18 cellular contexts compared by ENCODE assay signal in the genomic region with DNA sequence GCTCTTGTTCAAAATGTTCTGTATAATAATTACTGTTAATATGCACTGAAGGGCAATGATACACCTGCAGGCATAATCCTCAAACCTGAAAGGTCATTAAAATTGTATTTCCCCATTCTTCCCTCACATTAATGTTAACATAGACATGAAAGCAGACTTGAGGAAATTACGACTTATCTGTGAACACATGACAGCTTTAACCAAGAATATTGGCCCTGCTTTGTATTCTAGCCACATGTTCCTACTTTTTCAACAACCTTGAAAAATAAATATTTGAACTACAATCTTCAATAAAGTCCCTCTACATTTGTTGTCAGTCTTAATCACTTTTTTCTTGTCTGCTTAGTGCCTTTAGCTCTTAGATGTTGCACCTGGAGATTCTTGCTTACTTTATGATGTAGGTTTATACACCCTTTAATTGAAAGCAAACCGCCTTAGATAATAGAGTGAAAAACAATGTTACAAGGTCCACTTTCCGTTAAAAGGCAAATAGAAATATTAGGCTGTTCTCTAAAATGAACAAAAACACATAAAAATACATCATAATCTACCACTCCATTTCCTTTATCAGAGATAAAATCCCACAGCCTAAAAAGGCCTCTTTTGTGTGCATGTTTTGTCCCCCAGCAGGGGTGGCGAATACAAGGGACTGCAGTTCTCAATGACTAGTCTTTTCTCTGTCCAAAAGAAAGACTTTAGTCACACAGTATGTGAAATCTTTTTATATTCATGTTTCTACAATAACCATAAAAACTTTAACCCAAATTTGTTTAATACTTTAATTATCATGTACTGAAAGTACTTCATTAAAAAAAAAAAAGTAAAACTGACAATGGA. TPM values are rescaled to one million over a fixed set of nuclear protein-coding genes. Genes with fewer than 3 reads are reported as not detected.
DNase-seq lines count a peak whose midpoint lies in the region; ATAC-seq lines count a peak whose summit lies in the region.
"Had no signal": no experiment of that assay in that cellular context is flagged by ENCODE, and none has a peak within 500 bp of the region (broad histone marks: within the 10 kb centered on the region; RNA-seq: fewer than 3 reads in every experiment).

No MANE protein-coding gene starts in this region.

- DNase-seq in activated CD4-positive, alpha-beta T cell treated with anti-CD3 and anti-CD28 coated beads for 36 hours, result no peak
- DNase-seq in activated CD4-positive, alpha-beta T cell treated with anti-CD3 and anti-CD28 coated beads, Interleukin-2, amount 50 U/mL, for 1 hour, result no peak
- DNase-seq in NCI-H748 (lab: John Stamatoyannopoulos, UW; ENCODE audit: unreplicated experiment) (peak; percentile 77), immature natural killer cell (no peak), putamen (ENCODE audit: low spot score) (peak; percentile 37)
- DNase-seq in activated T-helper 2 cell treated with anti-CD3 and anti-CD28 coated beads, Interferon-gamma antibody, Interleukin-2, Interleukin-4, amounts not matched to agents 10 μg/mL and 5 μg/mL and 100 μg/mL, durations not matched to agents 14 hours and 24 hours and 36 hours (ENCODE audit: low spot score), result no peak
- DNase-seq: activated CD4-positive, alpha-beta T cell treated with anti-CD3 and anti-CD28 coated beads for 4 hours; activated CD8-positive, alpha-beta memory T cell treated with anti-CD3 and anti-CD28 coated beads, Interleukin-2, amount 50 U/mL, for 48 hours; activated gamma-delta T cell treated with Interleukin-2 at 50 U/mL for 16 hours; DMS 273 treated with DMSO at 0.1 percent for 48 hours; effector CD4-positive, alpha-beta T cell; GF-D8; H9; NCI-H1436 treated with DMSO at 0.1 percent for 48 hours; NCI-H2227 treated with DMSO at 0.1 percent for 48 hours; RPMI8226 had no signal

- ATAC-seq in activated CD4-positive, alpha-beta T cell treated with anti-CD3 and anti-CD28 coated beads for 36 hours, result no peak
- ATAC-seq in GM21825 (IDR thresholded peaks at IDR 0.05; ENCODE audit: unreplicated experiment) (no peak), GM18873 (IDR thresholded peaks at IDR 0.05; ENCODE audit: low FRiP score, unreplicated experiment) (no peak)

- intact Hi-C loops in activated CD4-positive, alpha-beta T cell treated with anti-CD3 and anti-CD28 coated beads for 36 hours (cut with DNase I, micrococcal nuclease), result no loop called here
- intact Hi-C loops in activated T-helper 2 cell treated with anti-CD3 and anti-CD28 coated beads, Interferon-gamma antibody, Interleukin-2, Interleukin-4, amounts not matched to agents 10 μg/mL and 5 μg/mL and 100 μg/mL, durations not matched to agents 14 hours and 24 hours and 36 hours (cut with micrococcal nuclease), result no loop called here

- H3K27me3 Mint-ChIP-seq in activated CD4-positive, alpha-beta T cell treated with anti-CD3 and anti-CD28 coated beads for 36 hours, result no peaks in the 10 kb centered on the region
- peaks cover 0 to 1% (median 0%) of the 10 kb centered on the region in 3 donors for H3K27me3 Mint-ChIP-seq in immature natural killer cell (ENCODE audit: low read depth in 3 of 3)
- no peaks in the 10 kb centered on the region for H3K27me3 Mint-ChIP-seq in activated T-helper 2 cell treated with anti-CD3 and anti-CD28 coated beads, Interferon-gamma antibody, Interleukin-2, Interleukin-4, amounts not matched to agents 10 μg/mL and 5 μg/mL and 100 μg/mL, durations not matched to agents 14 hours and 24 hours and 36 hours (ENCODE audit: low read depth)

- peaks cover 22% of the 10 kb centered on the region for H3K4me1 Mint-ChIP-seq in activated CD4-positive, alpha-beta T cell treated with anti-CD3 and anti-CD28 coated beads for 36 hours
- no peaks in the 10 kb centered on the region for H3K4me1 Mint-ChIP-seq in immature natural killer cell
- peaks cover 16% of the 10 kb centered on the region for H3K4me1 Mint-ChIP-seq in activated T-helper 2 cell treated with anti-CD3 and anti-CD28 coated beads, Interferon-gamma antibody, Interleukin-2, Interleukin-4, amounts not matched to agents 10 μg/mL and 5 μg/mL and 100 μg/mL, durations not matched to agents 14 hours and 24 hours and 36 hours (ENCODE audit: low read depth)
- H3K4me1 Mint-ChIP-seq: H9 had no signal

- no peaks in the 10 kb centered on the region for H3K9me3 Mint-ChIP-seq in activated CD4-positive, alpha-beta T cell treated with anti-CD3 and anti-CD28 coated beads for 36 hours (ENCODE audit: low read depth)
- no peaks in the 10 kb centered on the region for H3K9me3 Mint-ChIP-seq in immature natural killer cell
- no peaks in the 10 kb centered on the region for H3K9me3 Mint-ChIP-seq in activated T-helper 2 cell treated with anti-CD3 and anti-CD28 coated beads, Interferon-gamma antibody, Interleukin-2, Interleukin-4, amounts not matched to agents 10 μg/mL and 5 μg/mL and 100 μg/mL, durations not matched to agents 14 hours and 24 hours and 36 hours
- H3K9me3 Mint-ChIP-seq: H9 had no signal

- CTCF ChIA-PET in activated CD4-positive, alpha-beta T cell treated with anti-CD3 and anti-CD28 coated beads for 36 hours (lab: Charles Lee), result interaction anchor here (1.0 to 2.1 kb wide), 3 partner anchors 21 to 139 kb away, joined by 3 to 7 read pairs (median 6); no protein-coding TSS in a partner anchor

- H3K27ac Mint-ChIP-seq in activated CD4-positive, alpha-beta T cell treated with anti-CD3 and anti-CD28 coated beads for 36 hours, result peak overlapping the region; percentile 0
- peak overlapping the region in 4 of 6 donors; percentile 9 to 62 (median 35) for H3K27ac Mint-ChIP-seq in immature natural killer cell
- H3K27ac Mint-ChIP-seq in activated T-helper 2 cell treated with anti-CD3 and anti-CD28 coated beads, Interferon-gamma antibody, Interleukin-2, Interleukin-4, amounts not matched to agents 10 μg/mL and 5 μg/mL and 100 μg/mL, durations not matched to agents 14 hours and 24 hours and 36 hours, result no peak overlapping the region
- H3K27ac Mint-ChIP-seq: H9 had no signal

- H3K36me3 Mint-ChIP-seq in activated CD4-positive, alpha-beta T cell treated with anti-CD3 and anti-CD28 coated beads for 36 hours (ENCODE audit: low read depth), result peaks cover 54% of the 10 kb centered on the region
- H3K36me3 Mint-ChIP-seq in immature natural killer cell, result peaks cover 11 to 43% (median 21%) of the 10 kb centered on the region in 3 donors
- peaks cover 66% of the 10 kb centered on the region for H3K36me3 Mint-ChIP-seq in activated T-helper 2 cell treated with anti-CD3 and anti-CD28 coated beads, Interferon-gamma antibody, Interleukin-2, Interleukin-4, amounts not matched to agents 10 μg/mL and 5 μg/mL and 100 μg/mL, durations not matched to agents 14 hours and 24 hours and 36 hours (ENCODE audit: low read depth)

- POLR2A ChIA-PET in activated CD4-positive, alpha-beta T cell treated with anti-CD3 and anti-CD28 coated beads for 36 hours (lab: Charles Lee), result no interaction called here

- H3K4me3 Mint-ChIP-seq in activated CD4-positive, alpha-beta T cell treated with anti-CD3 and anti-CD28 coated beads for 36 hours, result no peak overlapping the region
- no peak overlapping the region for H3K4me3 Mint-ChIP-seq in immature natural killer cell
- no peak overlapping the region for H3K4me3 Mint-ChIP-seq in activated T-helper 2 cell treated with anti-CD3 and anti-CD28 coated beads, Interferon-gamma antibody, Interleukin-2, Interleukin-4, amounts not matched to agents 10 μg/mL and 5 μg/mL and 100 μg/mL, durations not matched to agents 14 hours and 24 hours and 36 hours (ENCODE audit: low read depth)
- H3K4me3 Mint-ChIP-seq: H9 had no signal

RNA-seq across cellular contexts. Expression of a gene that starts 55.9 kb away (rescaled TPM):
- total RNA-seq in activated CD4-positive, alpha-beta T cell treated with anti-CD3 and anti-CD28 coated beads for 36 hours, result 10 to 100 TPM; 57.1 to 71.5 TPM
- polyA plus RNA-seq in immature natural killer cell, result 10 to 100 TPM; 10.5 to 30.8 (median 19.8) TPM
- 70.4 and 72.5 TPM in 2 replicates for total RNA-seq in activated T-helper 2 cell treated with anti-CD3 and anti-CD28 coated beads, Interferon-gamma antibody, Interleukin-2, Interleukin-4, amounts not matched to agents 10 μg/mL and 5 μg/mL and 100 μg/mL, durations not matched to agents 14 hours and 24 hours and 36 hours

RNA-seq across cellular contexts. Expression of a gene that starts 56.4 kb away (rescaled TPM):
- 10 to 100 TPM in 1 of 2 experiments, 1 to 10 TPM in 1; 8.7 to 11.8 TPM for total RNA-seq in activated CD4-positive, alpha-beta T cell treated with anti-CD3 and anti-CD28 coated beads for 36 hours
- polyA plus RNA-seq in immature natural killer cell, result 1 to 10 TPM; 2.1 to 7.4 (median 5.9) TPM
- total RNA-seq in activated T-helper 2 cell treated with anti-CD3 and anti-CD28 coated beads, Interferon-gamma antibody, Interleukin-2, Interleukin-4, amounts not matched to agents 10 μg/mL and 5 μg/mL and 100 μg/mL, durations not matched to agents 14 hours and 24 hours and 36 hours, result 9.0 and 12.1 TPM in 2 replicates

Comparison
In these comparisons a context has a peak if more than half of its experiments do, and no peak if none do; other contexts are left out.
1. DNase-seq: peak in NCI-H748 (single experiment) and putamen (single experiment); none in activated CD4-positive, alpha-beta T cell treated with anti-CD3 and anti-CD28 coated beads for 36 hours (single experiment), activated CD4-positive, alpha-beta T cell treated with anti-CD3 and anti-CD28 coated beads, Interleukin-2, amount 50 U/mL, for 1 hour (single experiment), immature natural killer cell (0 of 3) and activated T-helper 2 cell treated with anti-CD3 and anti-CD28 coated beads, Interferon-gamma antibody, Interleukin-2, Interleukin-4, amounts not matched to agents 10 μg/mL and 5 μg/mL and 100 μg/mL, durations not matched to agents 14 hours and 24 hours and 36 hours (single experiment).